1 cellular context compared by ENCODE assay signal in genomic region chr5:173512637-173513435, GRCh38.
TF ChIP-seq lines count a peak whose summit lies in the region.

No MANE protein-coding gene starts in this region.

TF ChIP-seq in H1, 55 proteins besides CTCF, POLR2A, EP300 and RAD21:
- no peak for TF ChIP-seq BRCA1 (IDR thresholded peaks at IDR 0.05; ENCODE audit: low read depth, low read length)
- no peak for TF ChIP-seq SIN3A (conservative IDR thresholded peaks at IDR 0.05 in 1 of 2, IDR thresholded peaks at IDR 0.05 in 1 of 2; ENCODE audit: low read depth in 1 of 2, low read length in 2 of 2)
- TF ChIP-seq CBX5 (IDR thresholded peaks at IDR 0.05; ENCODE audit: low read depth, low read length), result no peak
- TF ChIP-seq POLR2AphosphoS5 (IDR thresholded peaks at IDR 0.05; ENCODE audit: low read depth, low read length), result no peak
- TF ChIP-seq ATF3 (IDR thresholded peaks at IDR 0.05; ENCODE audit: insufficient read depth, low read depth, low read length), result no peak
- no peak for TF ChIP-seq ASH2L (IDR thresholded peaks at IDR 0.05; ENCODE audit: low read length)
- TF ChIP-seq CHD2 (IDR thresholded peaks at IDR 0.05; ENCODE audit: low read length), result no peak
- TF ChIP-seq KDM5A (IDR thresholded peaks at IDR 0.05; ENCODE audit: low read length), result no peak
- TF ChIP-seq RFX5 (IDR thresholded peaks at IDR 0.05; ENCODE audit: borderline replicate concordance, low read depth, low read length), result no peak
- no peak for TF ChIP-seq SP1 (IDR thresholded peaks at IDR 0.05; ENCODE audit: low read depth, low read length)
- no peak for TF ChIP-seq GABPA (IDR thresholded peaks at IDR 0.05; ENCODE audit: borderline replicate concordance, insufficient read depth, low read length)
- no peak for TF ChIP-seq RNF2 (IDR thresholded peaks at IDR 0.05; ENCODE audit: borderline replicate concordance, low read depth, low read length, missing control alignments, poor library complexity, severe bottlenecking)
- TF ChIP-seq ZNF274 (IDR thresholded peaks at IDR 0.05; ENCODE audit: borderline replicate concordance, extremely low read depth, low read length), result no peak
- TF ChIP-seq ATF2 (IDR thresholded peaks at IDR 0.05; ENCODE audit: low read length), result no peak
- no peak for TF ChIP-seq SP2 (IDR thresholded peaks at IDR 0.05; ENCODE audit: low read length)
